ENCODE assay signal across 1 cellular context in genomic region chr11:18600915-18601569, GRCh38.
TF ChIP-seq lines count a peak whose summit lies in the region.

No MANE protein-coding gene starts in this region.

TF ChIP-seq in H1, 55 proteins besides CTCF, POLR2A, EP300 and RAD21:
- TF ChIP-seq CEBPB (IDR thresholded peaks at IDR 0.05; ENCODE audit: low read depth, low read length) (no peak), SP2 (IDR thresholded peaks at IDR 0.05; ENCODE audit: low read length) (no peak), CREB1 (IDR thresholded peaks at IDR 0.05) (no peak), HDAC6 (IDR thresholded peaks at IDR 0.05; ENCODE audit: low read depth, low read length) (no peak), MAFK (IDR thresholded peaks at IDR 0.05; ENCODE audit: low read depth, low read length) (no peak), CBX5 (IDR thresholded peaks at IDR 0.05; ENCODE audit: low read depth, low read length) (no peak), CBX8 (IDR thresholded peaks at IDR 0.05; ENCODE audit: borderline replicate concordance, low read depth, low read length) (no peak), YY1 (IDR thresholded peaks at IDR 0.05; ENCODE audit: low read depth, low read length) (no peak), ASH2L (IDR thresholded peaks at IDR 0.05; ENCODE audit: low read length) (no peak), SIRT6 (IDR thresholded peaks at IDR 0.05; ENCODE audit: low read length) (no peak), KDM1A (IDR thresholded peaks at IDR 0.05; ENCODE audit: borderline replicate concordance, low read length) (no peak), SP4 (IDR thresholded peaks at IDR 0.05; ENCODE audit: low read length) (no peak), EGR1 (IDR thresholded peaks at IDR 0.05; ENCODE audit: borderline replicate concordance, low read depth, low read length) (no peak), EZH2 (IDR thresholded peaks at IDR 0.05; ENCODE audit: low read depth, low read length, severe bottlenecking) (no peak), RXRA (IDR thresholded peaks at IDR 0.05; ENCODE audit: insufficient read depth, low read depth, low read length) (no peak)
